8 cellular contexts compared by ENCODE assay signal in the genomic region with DNA sequence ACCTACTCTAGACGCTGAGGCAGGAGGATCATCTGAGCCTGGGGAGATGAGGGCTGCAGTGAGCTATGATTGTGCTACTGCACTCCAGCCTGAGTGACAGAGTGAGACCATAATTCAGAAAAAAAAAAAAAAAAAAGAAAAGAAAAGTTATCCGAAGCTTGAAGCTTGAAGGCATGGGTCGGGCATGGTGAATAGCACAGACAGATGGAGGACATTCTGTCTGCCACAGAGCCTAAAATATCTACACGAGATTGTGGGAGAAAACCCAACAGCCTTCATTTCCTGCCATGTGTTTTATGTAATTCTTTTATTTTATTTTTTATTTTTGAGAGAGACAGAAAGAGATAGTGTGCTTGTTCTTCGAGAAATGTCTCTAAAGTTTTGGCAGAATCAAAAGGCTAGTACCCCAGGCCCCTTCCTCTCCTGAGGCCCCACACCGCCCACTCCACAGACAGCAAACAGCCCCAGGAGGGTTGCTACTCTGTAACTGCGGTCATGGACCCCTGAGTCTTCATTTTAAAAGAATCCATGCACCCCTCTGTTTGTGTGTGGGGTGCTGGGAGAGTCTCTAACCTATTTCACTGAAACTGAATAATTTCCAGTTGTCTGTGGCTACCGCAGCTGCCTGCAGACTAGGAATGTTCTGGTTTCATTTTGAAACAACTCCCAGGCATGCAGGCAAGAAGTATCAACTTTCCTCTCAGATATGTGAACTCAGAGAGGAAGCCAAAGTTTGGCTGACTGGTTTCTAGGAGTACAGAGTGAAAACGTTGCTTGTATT. TPM values are rescaled to one million over a fixed set of nuclear protein-coding genes. Genes with fewer than 3 reads are reported as not detected.
A peak's percentile ranks its signal among the peaks of the same experiment; 100 is the strongest.
DNase-seq lines count a peak whose midpoint lies in the region; ATAC-seq and TF ChIP-seq lines count a peak whose summit lies in the region.

No MANE protein-coding gene starts in this region.

- no peaks in the 10 kb centered on the region for H3K36me3 Mint-ChIP-seq in CD4-positive, alpha-beta T cell (ENCODE audit: low read depth)

- no peak overlapping the region for H3K4me3 Mint-ChIP-seq in CD4-positive, alpha-beta T cell

- WGBS in sigmoid colon, 2 donors = 38 to 70% methylated on average over 9 of the region's 9 CpGs

- TF ChIP-seq CTCF in sigmoid colon (IDR thresholded peaks at IDR 0.05) = no peak
- TF ChIP-seq CTCF in CD4-positive, alpha-beta T cell (IDR thresholded peaks at IDR 0.05) = no peak

- ATAC-seq in GM19351 (IDR thresholded peaks at IDR 0.05; ENCODE audit: unreplicated experiment) (peak; percentile 48), GM21737 (IDR thresholded peaks at IDR 0.05; ENCODE audit: unreplicated experiment) (no peak)
- ATAC-seq in CD4-positive, alpha-beta T cell (ENCODE audit: poor library complexity) = no peak

- TF ChIP-seq POLR2A in sigmoid colon (IDR thresholded peaks at IDR 0.05) = no peak

- intact Hi-C loops in sigmoid colon (cut with DNase I) = loop anchor here (5.0 kb wide), 1 partner anchor 339 kb away; a partner anchor contains a TSS
- intact Hi-C loops in CD4-positive, alpha-beta T cell (cut with DNase I, micrococcal nuclease) = no loop called here

- peak overlapping the region; percentile 65 to 83 (median 78) for H3K27ac ChIP-seq in sigmoid colon
- no peak overlapping the region for H3K27ac ChIP-seq in CD4-positive, alpha-beta T cell (ENCODE audit: low read depth, low read length)

- peaks cover 15% of the 10 kb centered on the region for H3K4me1 Mint-ChIP-seq in CD4-positive, alpha-beta T cell (ENCODE audit: low read depth)

- no peaks in the 10 kb centered on the region for H3K36me3 ChIP-seq in sigmoid colon

- POLR2A ChIA-PET in CD4-positive, alpha-beta T cell (lab: Charles Lee) = interaction anchor here (1.1 kb wide), 1 partner anchor 39 kb away, joined by 6 read pairs; a partner anchor contains a TSS

- TF ChIP-seq EP300 in sigmoid colon (IDR thresholded peaks at IDR 0.05) = no peak

- no peaks in the 10 kb centered on the region for H3K27me3 ChIP-seq in sigmoid colon
- peaks cover 4% of the 10 kb centered on the region for H3K27me3 ChIP-seq in CD4-positive, alpha-beta T cell (ENCODE audit: control insufficient read depth, insufficient read depth, low read length)

- peaks cover 0 to 44% (median 24%) of the 10 kb centered on the region in 4 donors for H3K4me1 ChIP-seq in sigmoid colon

- peak overlapping the region in 2 of 4 donors; percentile 33 for H3K4me3 ChIP-seq in sigmoid colon

- H3K9me3 ChIP-seq in sigmoid colon = no peaks in the 10 kb centered on the region
- no peaks in the 10 kb centered on the region for H3K9me3 ChIP-seq in CD4-positive, alpha-beta T cell (ENCODE audit: control insufficient read depth, low read length)

- H3K9me3 Mint-ChIP-seq in CD4-positive, alpha-beta T cell = no peaks in the 10 kb centered on the region

- CTCF ChIA-PET in CD4-positive, alpha-beta T cell (lab: Charles Lee) = interaction anchor here (0.7 kb wide), 1 partner anchor 8 kb away, joined by 3 read pairs; no protein-coding TSS in a partner anchor

- peak; percentile 31 for DNase-seq in RPMI8226
- peak; percentile 71 for DNase-seq in fibroblast of the conjunctiva (ENCODE audit: low read depth)
- DNase-seq in sigmoid colon = no peak
- no peak for DNase-seq in CD4-positive, alpha-beta T cell
- DNase-seq in HK-2 (ENCODE audit: unreplicated experiment) = no peak
- DNase-seq in NCI-H1436 (lab: John Stamatoyannopoulos, UW) = no peak

- H3K27me3 Mint-ChIP-seq in CD4-positive, alpha-beta T cell = peaks cover 5% of the 10 kb centered on the region

- no peak overlapping the region for H3K27ac Mint-ChIP-seq in CD4-positive, alpha-beta T cell

RNA-seq across cellular contexts. Expression of a gene that starts 38.4 kb away (rescaled TPM):
- 10 to 100 TPM in 3 of 4 donors, 1 to 10 TPM in 1; 8.6 to 21.9 (median 14.9) TPM for total RNA-seq in sigmoid colon
- polyA plus RNA-seq in sigmoid colon = 1 to 10 TPM; 4.2 to 9.9 (median 4.8) TPM
- total RNA-seq in CD4-positive, alpha-beta T cell = 1 to 10 TPM; 6.1 to 6.5 TPM

Comparison
In these comparisons a context has a peak if more than half of its experiments do, and no peak if none do; other contexts are left out.
1. DNase-seq: peak in RPMI8226 (single experiment) and fibroblast of the conjunctiva (single experiment); none in sigmoid colon (single experiment), CD4-positive, alpha-beta T cell (0 of 10), HK-2 (single experiment) and NCI-H1436 (single experiment).